8 cellular contexts compared by ENCODE assay signal in the genomic region with DNA sequence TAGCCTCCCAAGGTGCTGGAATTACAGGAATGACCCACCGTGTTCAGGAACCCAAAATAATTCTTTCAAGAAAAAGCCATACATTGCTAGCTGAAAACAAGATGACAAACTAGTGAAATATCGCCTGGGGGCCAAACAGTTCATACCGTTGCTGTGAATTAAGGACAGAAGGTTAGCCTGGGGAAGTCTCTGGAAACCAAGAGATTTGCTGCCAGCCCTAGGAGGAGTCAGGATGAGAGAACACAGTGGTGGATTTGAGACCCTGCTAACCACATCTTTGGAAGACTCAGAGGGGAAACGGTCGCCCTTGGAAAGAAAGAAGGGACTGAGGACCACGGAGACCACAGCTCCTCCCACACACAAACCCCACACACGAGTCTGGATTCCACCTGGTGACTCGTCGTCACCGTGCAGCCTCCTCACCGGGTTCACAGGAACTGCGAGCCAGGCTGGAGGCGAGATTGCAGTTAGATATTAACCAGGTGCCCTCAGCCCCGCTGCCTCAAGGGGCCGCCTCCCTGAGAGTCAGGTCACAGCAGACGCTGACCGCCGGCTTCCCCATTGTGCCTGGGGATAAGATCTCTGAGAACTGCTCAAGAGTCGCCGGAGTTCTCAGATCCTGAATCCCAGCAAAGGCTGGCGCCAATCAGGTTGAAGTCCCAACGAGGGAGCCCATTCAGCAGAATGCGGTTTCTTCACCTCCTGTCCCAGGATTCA. TPM values are rescaled to one million over a fixed set of nuclear protein-coding genes. Genes with fewer than 3 reads are reported as not detected.
DNase-seq lines count a peak whose midpoint lies in the region; ATAC-seq and TF ChIP-seq lines count a peak whose summit lies in the region.
"Not testable (repeated sequence)": the region's sequence is repeated elsewhere in the genome, so short reads cannot be mapped to it uniquely, and the experiment has no call there.

No MANE protein-coding gene starts in this region.

- not testable (repeated sequence) for TF ChIP-seq CTCF in OCI-LY3 (IDR thresholded peaks at IDR 0.05; ENCODE audit: low read depth, low read length); esophagus muscularis mucosa (IDR thresholded peaks at IDR 0.05)

- peaks cover 18% of the 10 kb centered on the region for H3K4me1 ChIP-seq in BLaER1
- not testable (repeated sequence) for H3K4me1 ChIP-seq in OCI-LY3 (ENCODE audit: low read length); mesendoderm (ENCODE audit: control insufficient read depth, low read depth, low read length)
- peaks cover 4 to 17% (median 10%) of the 10 kb centered on the region in 4 donors for H3K4me1 ChIP-seq in esophagus muscularis mucosa

- peak overlapping the region; percentile 94 to 95 for H3K4me3 Mint-ChIP-seq in activated T-cell treated with anti-CD3 and anti-CD28 coated beads, Interleukin-2, amount 50 U/mL, for 72 hours

- peak overlapping the region; percentile 72 for H3K27ac ChIP-seq in BLaER1
- H3K27ac ChIP-seq in OCI-LY3 (ENCODE audit: low read length) = peak overlapping the region; percentile 38; the same call in 1 of the 2 replicates
- H3K27ac ChIP-seq in esophagus muscularis mucosa (replicated peaks in 1 of 4) = peak overlapping the region; percentile 85 to 95 (median 87)
- H3K27ac ChIP-seq in mesendoderm (ENCODE audit: low read depth, low read length) = peak overlapping the region; percentile 73

- peak overlapping the region; percentile 91 for H3K4me2 ChIP-seq in BLaER1
- H3K4me2 ChIP-seq in OCI-LY3 (ENCODE audit: low read length) = peak overlapping the region; percentile 72
- H3K4me2 ChIP-seq in mesendoderm (ENCODE audit: low read length) = peak overlapping the region; percentile 61

- ATAC-seq in GM19438 (IDR thresholded peaks at IDR 0.05; ENCODE audit: low read depth, unreplicated experiment) (peak; percentile 44), HG03159 (IDR thresholded peaks at IDR 0.05; ENCODE audit: unreplicated experiment) (peak; percentile 38)
- peak; percentile 33 to 49 for ATAC-seq in activated T-cell treated with anti-CD3 and anti-CD28 coated beads, Interleukin-2, amount 50 U/mL, for 72 hours (replicated peaks in 1 of 2)

- H3K36me3 Mint-ChIP-seq in activated T-cell treated with anti-CD3 and anti-CD28 coated beads, Interleukin-2, amount 50 U/mL, for 72 hours (ENCODE audit: insufficient read depth in 2 of 2) = peaks cover 6 to 13% of the 10 kb centered on the region in 2 donors

- H3K23ac ChIP-seq in mesendoderm (ENCODE audit: low read length) = not testable (repeated sequence)

- H4K5ac ChIP-seq in mesendoderm (ENCODE audit: low read length) = not testable (repeated sequence)

- not testable (repeated sequence) for H3K79me2 ChIP-seq in OCI-LY3 (ENCODE audit: low read length); mesendoderm (ENCODE audit: control insufficient read depth, insufficient read depth, low read length)

- H3K4ac ChIP-seq in mesendoderm (ENCODE audit: low read depth, low read length) = not testable (repeated sequence)

- TF ChIP-seq POLR2A in esophagus muscularis mucosa (IDR thresholded peaks at IDR 0.05; ENCODE audit: low read depth) = not testable (repeated sequence)

- H4K8ac ChIP-seq in mesendoderm (ENCODE audit: low read depth, low read length) = not testable (repeated sequence)

- H3K4me3 ChIP-seq in BLaER1 (peak overlapping the region; percentile 79), OCI-LY3 (ENCODE audit: low read length) (peak overlapping the region; percentile 89), esophagus muscularis mucosa (peak overlapping the region; percentile 70 to 84 (median 78)), mesendoderm (ENCODE audit: low read length) (peak overlapping the region; percentile 30)

- not testable (repeated sequence) for H3K79me1 ChIP-seq in mesendoderm (ENCODE audit: low read length)

- H3K27me3 ChIP-seq in BLaER1; OCI-LY3 (ENCODE audit: low read depth, low read length); esophagus muscularis mucosa; mesendoderm (ENCODE audit: insufficient read depth, low read length, poor library complexity): not testable (repeated sequence)

- not testable (repeated sequence) for H2BK5ac ChIP-seq in mesendoderm (ENCODE audit: low read length)

- not testable (repeated sequence) for H2AK5ac ChIP-seq in mesendoderm (ENCODE audit: low read length)

- H2BK120ac ChIP-seq in mesendoderm (ENCODE audit: low read depth, low read length) = not testable (repeated sequence)

- DNase-seq in activated T-cell treated with anti-CD3 and anti-CD28 coated beads, Interleukin-2, amount 50 U/mL, for 72 hours = peak; percentile 25 to 44
- not testable (repeated sequence) for DNase-seq in esophagus muscularis mucosa (ENCODE audit: extremely low spot score)
- peak; percentile 83 for DNase-seq in mesendoderm
- peak; percentile 8 to 46 for DNase-seq in stimulated activated CD4-positive, alpha-beta T cell treated with anti-CD3 and anti-CD28 coated beads, Interleukin-4, amount 100 ng/mL, for 4 hours

- H3K27ac Mint-ChIP-seq in activated T-cell treated with anti-CD3 and anti-CD28 coated beads, Interleukin-2, amount 50 U/mL, for 72 hours = peak overlapping the region; percentile 63

- H3K4me1 Mint-ChIP-seq in activated T-cell treated with anti-CD3 and anti-CD28 coated beads, Interleukin-2, amount 50 U/mL, for 72 hours (ENCODE audit: low read depth) = peaks cover 17% of the 10 kb centered on the region

- not testable (repeated sequence) for H2BK15ac ChIP-seq in mesendoderm (replicated peaks; ENCODE audit: low read depth)

- WGBS in esophagus muscularis mucosa = 7% methylated on average over 15 of the region's 23 CpGs
- no CpG with 5 or more reads among the region's 23 CpGs for WGBS in mesendoderm (ENCODE audit: extremely low coverage, insufficient coverage, low lambda C conversion rate)

- not testable (repeated sequence) for H3K18ac ChIP-seq in mesendoderm (ENCODE audit: low read length)

- not testable (repeated sequence) for H3K36me3 ChIP-seq in BLaER1; OCI-LY3 (replicated peaks; ENCODE audit: low read depth, low read length); esophagus muscularis mucosa; mesendoderm (ENCODE audit: control insufficient read depth, insufficient read depth, low read length)

- intact Hi-C loops in esophagus muscularis mucosa (cut with DNase I) = not testable (repeated sequence)

- peak overlapping the region; percentile 75 for H3K56ac ChIP-seq in mesendoderm (ENCODE audit: low read length)

- peaks cover 34% of the 10 kb centered on the region for H3K9me3 ChIP-seq in BLaER1
- H3K9me3 ChIP-seq in OCI-LY3 (ENCODE audit: insufficient read depth, low read length); esophagus muscularis mucosa: not testable (repeated sequence)

- H3K27me3 Mint-ChIP-seq in activated T-cell treated with anti-CD3 and anti-CD28 coated beads, Interleukin-2, amount 50 U/mL, for 72 hours (ENCODE audit: low read depth) = not testable (repeated sequence)

- peaks cover 13% of the 10 kb centered on the region for H4K20me1 ChIP-seq in BLaER1
- H4K20me1 ChIP-seq in OCI-LY3 (ENCODE audit: insufficient read depth, low read length) = not testable (repeated sequence)

- TF ChIP-seq EP300 in esophagus muscularis mucosa (IDR thresholded peaks at IDR 0.05) = not testable (repeated sequence)

- 0 out of 2 replicates have a peak overlapping the region, but pooled peaks have one; percentile 84 for H2AFZ ChIP-seq in OCI-LY3 (ENCODE audit: low read depth, low read length)

- H3K9me3 Mint-ChIP-seq in activated T-cell treated with anti-CD3 and anti-CD28 coated beads, Interleukin-2, amount 50 U/mL, for 72 hours = peaks cover 2 to 13% of the 10 kb centered on the region in 2 donors

- peak overlapping the region; percentile 77 for H3K9ac ChIP-seq in BLaER1
- peak overlapping the region; percentile 77 for H3K9ac ChIP-seq in OCI-LY3 (ENCODE audit: low read length)
- peak overlapping the region; percentile 73 for H3K9ac ChIP-seq in mesendoderm (ENCODE audit: low read length)

RNA-seq across cellular contexts. Expression of gene ZNF799, which starts 1.0 kb away (rescaled TPM):
- 1 to 10 TPM; 2.3 to 3.4 TPM for total RNA-seq in activated T-cell treated with anti-CD3 and anti-CD28 coated beads, Interleukin-2, amount 50 U/mL, for 72 hours
- 1 to 10 TPM; 3.3 to 6.6 (median 3.4) TPM for total RNA-seq in esophagus muscularis mucosa
- polyA plus RNA-seq in mesendoderm (2013, experiment 1 of 2) = 1.4 TPM
- polyA plus RNA-seq in mesendoderm (2013, experiment 2 of 2) = 1.3 TPM

RNA-seq across cellular contexts. Expression of gene ZNF442, which starts 34.6 kb away (rescaled TPM):
- total RNA-seq in activated T-cell treated with anti-CD3 and anti-CD28 coated beads, Interleukin-2, amount 50 U/mL, for 72 hours = 1 to 10 TPM; 2.0 to 3.1 TPM
- 1 to 10 TPM; 3.3 to 4.6 (median 3.6) TPM for total RNA-seq in esophagus muscularis mucosa
- polyA plus RNA-seq in mesendoderm (2013, experiment 1 of 2) = 0.46 TPM
- 0.43 TPM for polyA plus RNA-seq in mesendoderm (2013, experiment 2 of 2)

RNA-seq across cellular contexts. Expression of gene ZNF443, which starts 40.8 kb away (rescaled TPM):
- 1 to 10 TPM; 4.3 to 4.8 TPM for total RNA-seq in activated T-cell treated with anti-CD3 and anti-CD28 coated beads, Interleukin-2, amount 50 U/mL, for 72 hours
- 1 to 10 TPM; 3.5 to 5.4 (median 4.8) TPM for total RNA-seq in esophagus muscularis mucosa
- 2.3 TPM for polyA plus RNA-seq in mesendoderm (2013, experiment 1 of 2)
- 2.5 TPM for polyA plus RNA-seq in mesendoderm (2013, experiment 2 of 2)

Comparison
In these comparisons a context has a peak if more than half of its experiments do, and no peak if none do; other contexts are left out.
1. H3K4me3 ChIP-seq: peak in every context shown above with its lines; median percentile 89 in OCI-LY3; 79 in BLaER1; 78 in esophagus muscularis mucosa; 30 in mesendoderm.